Comparison of ENCODE assay signal across 2 cellular contexts in the genomic region with DNA sequence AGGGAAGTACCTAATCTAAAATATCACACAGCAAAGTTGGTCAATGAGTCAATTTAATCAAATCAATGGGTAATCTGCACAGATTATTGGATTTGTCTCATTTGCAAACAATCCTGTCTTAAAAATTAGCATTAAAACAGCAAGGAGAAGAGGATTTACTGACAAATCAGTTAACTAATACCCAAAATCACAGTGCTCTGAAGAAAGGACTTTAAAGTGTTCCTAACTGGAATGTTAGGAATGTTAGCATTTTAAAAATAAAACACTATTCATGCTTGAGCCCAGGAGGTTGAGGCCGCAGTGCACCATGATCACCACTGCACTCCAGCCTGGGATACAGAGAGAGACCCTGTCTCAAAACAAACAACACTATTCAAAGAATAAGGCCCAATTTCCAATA.
TF ChIP-seq lines count a peak whose summit lies in the region.

No MANE protein-coding gene starts in this region.

TF ChIP-seq in GM23338, 12 proteins besides CTCF, POLR2A, EP300 and RAD21 (continued from another document):
- TF ChIP-seq POLR2AphosphoS5 (IDR thresholded peaks at IDR 0.05; ENCODE audit: low read depth), result no peak
- TF ChIP-seq, protein P1, sequence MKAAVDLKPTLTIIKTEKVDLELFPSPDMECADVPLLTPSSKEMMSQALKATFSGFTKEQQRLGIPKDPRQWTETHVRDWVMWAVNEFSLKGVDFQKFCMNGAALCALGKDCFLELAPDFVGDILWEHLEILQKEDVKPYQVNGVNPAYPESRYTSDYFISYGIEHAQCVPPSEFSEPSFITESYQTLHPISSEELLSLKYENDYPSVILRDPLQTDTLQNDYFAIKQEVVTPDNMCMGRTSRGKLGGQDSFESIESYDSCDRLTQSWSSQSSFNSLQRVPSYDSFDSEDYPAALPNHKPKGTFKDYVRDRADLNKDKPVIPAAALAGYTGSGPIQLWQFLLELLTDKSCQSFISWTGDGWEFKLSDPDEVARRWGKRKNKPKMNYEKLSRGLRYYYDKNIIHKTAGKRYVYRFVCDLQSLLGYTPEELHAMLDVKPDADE (IDR thresholded peaks at IDR 0.05), result no peak
- TF ChIP-seq ZNF114 (CRISPR knock-in tag; IDR thresholded peaks at IDR 0.05), result no peak
- TF ChIP-seq, protein P2, sequence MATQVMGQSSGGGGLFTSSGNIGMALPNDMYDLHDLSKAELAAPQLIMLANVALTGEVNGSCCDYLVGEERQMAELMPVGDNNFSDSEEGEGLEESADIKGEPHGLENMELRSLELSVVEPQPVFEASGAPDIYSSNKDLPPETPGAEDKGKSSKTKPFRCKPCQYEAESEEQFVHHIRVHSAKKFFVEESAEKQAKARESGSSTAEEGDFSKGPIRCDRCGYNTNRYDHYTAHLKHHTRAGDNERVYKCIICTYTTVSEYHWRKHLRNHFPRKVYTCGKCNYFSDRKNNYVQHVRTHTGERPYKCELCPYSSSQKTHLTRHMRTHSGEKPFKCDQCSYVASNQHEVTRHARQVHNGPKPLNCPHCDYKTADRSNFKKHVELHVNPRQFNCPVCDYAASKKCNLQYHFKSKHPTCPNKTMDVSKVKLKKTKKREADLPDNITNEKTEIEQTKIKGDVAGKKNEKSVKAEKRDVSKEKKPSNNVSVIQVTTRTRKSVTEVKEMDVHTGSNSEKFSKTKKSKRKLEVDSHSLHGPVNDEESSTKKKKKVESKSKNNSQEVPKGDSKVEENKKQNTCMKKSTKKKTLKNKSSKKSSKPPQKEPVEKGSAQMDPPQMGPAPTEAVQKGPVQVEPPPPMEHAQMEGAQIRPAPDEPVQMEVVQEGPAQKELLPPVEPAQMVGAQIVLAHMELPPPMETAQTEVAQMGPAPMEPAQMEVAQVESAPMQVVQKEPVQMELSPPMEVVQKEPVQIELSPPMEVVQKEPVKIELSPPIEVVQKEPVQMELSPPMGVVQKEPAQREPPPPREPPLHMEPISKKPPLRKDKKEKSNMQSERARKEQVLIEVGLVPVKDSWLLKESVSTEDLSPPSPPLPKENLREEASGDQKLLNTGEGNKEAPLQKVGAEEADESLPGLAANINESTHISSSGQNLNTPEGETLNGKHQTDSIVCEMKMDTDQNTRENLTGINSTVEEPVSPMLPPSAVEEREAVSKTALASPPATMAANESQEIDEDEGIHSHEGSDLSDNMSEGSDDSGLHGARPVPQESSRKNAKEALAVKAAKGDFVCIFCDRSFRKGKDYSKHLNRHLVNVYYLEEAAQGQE (IDR thresholded peaks at IDR 0.05; ENCODE audit: unreplicated experiment), result no peak
- TF ChIP-seq JUNB (IDR thresholded peaks at IDR 0.05; ENCODE audit: unreplicated experiment), result no peak
- TF ChIP-seq, protein P3, sequence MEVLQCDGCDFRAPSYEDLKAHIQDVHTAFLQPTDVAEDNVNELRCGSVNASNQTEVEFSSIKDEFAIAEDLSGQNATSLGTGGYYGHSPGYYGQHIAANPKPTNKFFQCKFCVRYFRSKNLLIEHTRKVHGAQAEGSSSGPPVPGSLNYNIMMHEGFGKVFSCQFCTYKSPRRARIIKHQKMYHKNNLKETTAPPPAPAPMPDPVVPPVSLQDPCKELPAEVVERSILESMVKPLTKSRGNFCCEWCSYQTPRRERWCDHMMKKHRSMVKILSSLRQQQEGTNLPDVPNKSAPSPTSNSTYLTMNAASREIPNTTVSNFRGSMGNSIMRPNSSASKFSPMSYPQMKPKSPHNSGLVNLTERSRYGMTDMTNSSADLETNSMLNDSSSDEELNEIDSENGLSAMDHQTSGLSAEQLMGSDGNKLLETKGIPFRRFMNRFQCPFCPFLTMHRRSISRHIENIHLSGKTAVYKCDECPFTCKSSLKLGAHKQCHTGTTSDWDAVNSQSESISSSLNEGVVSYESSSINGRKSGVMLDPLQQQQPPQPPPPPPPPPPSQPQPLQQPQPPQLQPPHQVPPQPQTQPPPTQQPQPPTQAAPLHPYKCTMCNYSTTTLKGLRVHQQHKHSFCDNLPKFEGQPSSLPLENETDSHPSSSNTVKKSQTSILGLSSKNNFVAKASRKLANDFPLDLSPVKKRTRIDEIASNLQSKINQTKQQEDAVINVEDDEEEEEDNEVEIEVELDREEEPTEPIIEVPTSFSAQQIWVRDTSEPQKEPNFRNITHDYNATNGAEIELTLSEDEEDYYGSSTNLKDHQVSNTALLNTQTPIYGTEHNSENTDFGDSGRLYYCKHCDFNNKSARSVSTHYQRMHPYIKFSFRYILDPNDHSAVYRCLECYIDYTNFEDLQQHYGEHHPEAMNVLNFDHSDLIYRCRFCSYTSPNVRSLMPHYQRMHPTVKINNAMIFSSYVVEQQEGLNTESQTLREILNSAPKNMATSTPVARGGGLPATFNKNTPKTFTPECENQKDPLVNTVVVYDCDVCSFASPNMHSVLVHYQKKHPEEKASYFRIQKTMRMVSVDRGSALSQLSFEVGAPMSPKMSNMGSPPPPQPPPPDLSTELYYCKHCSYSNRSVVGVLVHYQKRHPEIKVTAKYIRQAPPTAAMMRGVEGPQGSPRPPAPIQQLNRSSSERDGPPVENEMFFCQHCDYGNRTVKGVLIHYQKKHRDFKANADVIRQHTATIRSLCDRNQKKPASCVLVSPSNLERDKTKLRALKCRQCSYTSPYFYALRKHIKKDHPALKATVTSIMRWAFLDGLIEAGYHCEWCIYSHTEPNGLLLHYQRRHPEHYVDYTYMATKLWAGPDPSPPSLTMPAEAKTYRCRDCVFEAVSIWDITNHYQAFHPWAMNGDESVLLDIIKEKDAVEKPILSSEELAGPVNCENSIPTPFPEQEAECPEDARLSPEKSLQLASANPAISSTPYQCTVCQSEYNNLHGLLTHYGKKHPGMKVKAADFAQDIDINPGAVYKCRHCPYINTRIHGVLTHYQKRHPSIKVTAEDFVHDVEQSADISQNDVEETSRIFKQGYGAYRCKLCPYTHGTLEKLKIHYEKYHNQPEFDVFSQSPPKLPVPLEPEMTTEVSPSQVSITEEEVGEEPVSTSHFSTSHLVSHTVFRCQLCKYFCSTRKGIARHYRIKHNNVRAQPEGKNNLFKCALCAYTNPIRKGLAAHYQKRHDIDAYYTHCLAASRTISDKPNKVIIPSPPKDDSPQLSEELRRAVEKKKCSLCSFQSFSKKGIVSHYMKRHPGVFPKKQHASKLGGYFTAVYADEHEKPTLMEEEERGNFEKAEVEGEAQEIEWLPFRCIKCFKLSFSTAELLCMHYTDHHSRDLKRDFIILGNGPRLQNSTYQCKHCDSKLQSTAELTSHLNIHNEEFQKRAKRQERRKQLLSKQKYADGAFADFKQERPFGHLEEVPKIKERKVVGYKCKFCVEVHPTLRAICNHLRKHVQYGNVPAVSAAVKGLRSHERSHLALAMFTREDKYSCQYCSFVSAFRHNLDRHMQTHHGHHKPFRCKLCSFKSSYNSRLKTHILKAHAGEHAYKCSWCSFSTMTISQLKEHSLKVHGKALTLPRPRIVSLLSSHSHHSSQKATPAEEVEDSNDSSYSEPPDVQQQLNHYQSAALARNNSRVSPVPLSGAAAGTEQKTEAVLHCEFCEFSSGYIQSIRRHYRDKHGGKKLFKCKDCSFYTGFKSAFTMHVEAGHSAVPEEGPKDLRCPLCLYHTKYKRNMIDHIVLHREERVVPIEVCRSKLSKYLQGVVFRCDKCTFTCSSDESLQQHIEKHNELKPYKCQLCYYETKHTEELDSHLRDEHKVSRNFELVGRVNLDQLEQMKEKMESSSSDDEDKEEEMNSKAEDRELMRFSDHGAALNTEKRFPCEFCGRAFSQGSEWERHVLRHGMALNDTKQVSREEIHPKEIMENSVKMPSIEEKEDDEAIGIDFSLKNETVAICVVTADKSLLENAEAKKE (CRISPR knock-in tag; IDR thresholded peaks at IDR 0.05), result no peak
- TF ChIP-seq NANOG (IDR thresholded peaks at IDR 0.05; ENCODE audit: borderline replicate concordance), result no peak
- TF ChIP-seq CREB1 (CRISPR knock-in tag; IDR thresholded peaks at IDR 0.05; ENCODE audit: low read depth), result no peak
- no peak for TF ChIP-seq EZH2phosphoT487 (IDR thresholded peaks at IDR 0.05; ENCODE audit: unreplicated experiment)

TF ChIP-seq in WTC11, 78 proteins besides CTCF, POLR2A, EP300 and RAD21 (continued from another document):
- TF ChIP-seq CBFB (CRISPR knock-in tag; IDR thresholded peaks at IDR 0.05; ENCODE audit: low read depth), result no peak
- TF ChIP-seq, protein P4, sequence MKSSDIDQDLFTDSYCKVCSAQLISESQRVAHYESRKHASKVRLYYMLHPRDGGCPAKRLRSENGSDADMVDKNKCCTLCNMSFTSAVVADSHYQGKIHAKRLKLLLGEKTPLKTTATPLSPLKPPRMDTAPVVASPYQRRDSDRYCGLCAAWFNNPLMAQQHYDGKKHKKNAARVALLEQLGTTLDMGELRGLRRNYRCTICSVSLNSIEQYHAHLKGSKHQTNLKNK (CRISPR knock-in tag; IDR thresholded peaks at IDR 0.05), result no peak
- TF ChIP-seq ZNF121 (CRISPR knock-in tag; IDR thresholded peaks at IDR 0.05), result no peak
- TF ChIP-seq, protein P5, sequence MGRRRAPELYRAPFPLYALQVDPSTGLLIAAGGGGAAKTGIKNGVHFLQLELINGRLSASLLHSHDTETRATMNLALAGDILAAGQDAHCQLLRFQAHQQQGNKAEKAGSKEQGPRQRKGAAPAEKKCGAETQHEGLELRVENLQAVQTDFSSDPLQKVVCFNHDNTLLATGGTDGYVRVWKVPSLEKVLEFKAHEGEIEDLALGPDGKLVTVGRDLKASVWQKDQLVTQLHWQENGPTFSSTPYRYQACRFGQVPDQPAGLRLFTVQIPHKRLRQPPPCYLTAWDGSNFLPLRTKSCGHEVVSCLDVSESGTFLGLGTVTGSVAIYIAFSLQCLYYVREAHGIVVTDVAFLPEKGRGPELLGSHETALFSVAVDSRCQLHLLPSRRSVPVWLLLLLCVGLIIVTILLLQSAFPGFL (CRISPR knock-in tag; IDR thresholded peaks at IDR 0.05; ENCODE audit: borderline replicate concordance), result no peak
- TF ChIP-seq RELA (CRISPR knock-in tag; IDR thresholded peaks at IDR 0.05; ENCODE audit: borderline replicate concordance), result no peak
- TF ChIP-seq FOXK1 (CRISPR knock-in tag; IDR thresholded peaks at IDR 0.05), result no peak
